Comparison of ENCODE assay signal across 10 cellular contexts in the genomic region with DNA sequence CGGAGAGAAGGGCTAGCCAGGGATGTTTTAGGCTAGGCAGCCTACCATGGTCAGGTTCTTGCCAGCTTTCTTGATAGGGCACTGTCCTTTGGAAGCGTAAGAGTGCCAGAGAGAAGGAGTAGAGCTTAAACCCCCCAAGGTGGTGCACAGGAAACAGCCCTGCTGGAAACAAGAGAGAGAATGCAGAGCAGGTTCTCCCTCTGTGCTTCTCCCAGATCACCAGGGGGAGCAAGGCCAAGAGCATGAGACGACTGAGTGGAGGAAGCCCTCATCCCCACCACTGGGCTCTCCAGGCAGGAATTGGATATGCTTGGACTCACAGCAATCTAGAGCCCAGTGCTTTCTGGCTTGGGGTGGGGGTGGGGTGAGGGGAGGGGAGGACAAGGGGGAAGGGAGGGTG. TPM values are rescaled to one million over a fixed set of nuclear protein-coding genes. Genes with fewer than 3 reads are reported as not detected.
DNase-seq lines count a peak whose midpoint lies in the region; ATAC-seq and TF ChIP-seq lines count a peak whose summit lies in the region.
"Had no signal": no experiment of that assay in that cellular context is flagged by ENCODE, and none has a peak within 500 bp of the region (broad histone marks: within the 10 kb centered on the region; RNA-seq: fewer than 3 reads in every experiment).

No MANE protein-coding gene starts in this region.

- peak overlapping the region in 2 of 3 donors; percentile 25 to 41 for H3K27ac ChIP-seq in thyroid gland
- H3K27ac ChIP-seq in left lung: peak overlapping the region in 1 of 2 donors; percentile 79

- no peak for DNase-seq in activated naive CD4-positive, alpha-beta T cell treated with anti-CD3 and anti-CD28 coated beads for 36 hours
- no peak for DNase-seq in activated naive CD4-positive, alpha-beta T cell (lab: John Stamatoyannopoulos, UW)
- DNase-seq in activated T-helper 2 cell treated with anti-CD3 and anti-CD28 coated beads, Interferon-gamma antibody, Interleukin-2, Interleukin-4, amounts not matched to agents 10 μg/mL and 5 μg/mL and 100 μg/mL, durations not matched to agents 14 hours and 24 hours and 36 hours (ENCODE audit: low spot score): no peak
- DNase-seq in left kidney (ENCODE audit: low read depth, low spot score) (peak; percentile 39), thyroid gland (peak in 1 of 2 donors; percentile 32), left lung (no peak)
- no peak for DNase-seq in NK-92 treated with Interleukin-12 subunit alpha and Interleukin-12 subunit beta, amount 100 ng/mL, for 24 hours (lab: John Stamatoyannopoulos, UW)
- DNase-seq: gastrocnemius medialis, NCI-H2029 had no signal

- H3K27ac Mint-ChIP-seq in activated naive CD4-positive, alpha-beta T cell treated with anti-CD3 and anti-CD28 coated beads for 36 hours: peak overlapping the region; percentile 87
- H3K27ac Mint-ChIP-seq in activated T-helper 2 cell treated with anti-CD3 and anti-CD28 coated beads, Interferon-gamma antibody, Interleukin-2, Interleukin-4, amounts not matched to agents 10 μg/mL and 5 μg/mL and 100 μg/mL, durations not matched to agents 14 hours and 24 hours and 36 hours: peak overlapping the region; percentile 94

- CTCF ChIA-PET in activated naive CD4-positive, alpha-beta T cell treated with anti-CD3 and anti-CD28 coated beads for 36 hours (lab: Charles Lee): interaction anchor here (2.4 kb wide), 1 partner anchor 25 kb away, joined by 13 read pairs; no protein-coding TSS in a partner anchor

- no peak overlapping the region for H3K4me3 Mint-ChIP-seq in activated naive CD4-positive, alpha-beta T cell treated with anti-CD3 and anti-CD28 coated beads for 36 hours
- H3K4me3 Mint-ChIP-seq in activated T-helper 2 cell treated with anti-CD3 and anti-CD28 coated beads, Interferon-gamma antibody, Interleukin-2, Interleukin-4, amounts not matched to agents 10 μg/mL and 5 μg/mL and 100 μg/mL, durations not matched to agents 14 hours and 24 hours and 36 hours (ENCODE audit: low read depth): no peak overlapping the region

- TF ChIP-seq CTCF in thyroid gland (IDR thresholded peaks at IDR 0.05): no peak
- no peak for TF ChIP-seq CTCF in left lung (IDR thresholded peaks at IDR 0.05)

- H3K36me3 Mint-ChIP-seq in activated naive CD4-positive, alpha-beta T cell treated with anti-CD3 and anti-CD28 coated beads for 36 hours (ENCODE audit: low read depth): no peaks in the 10 kb centered on the region
- H3K36me3 Mint-ChIP-seq in activated T-helper 2 cell treated with anti-CD3 and anti-CD28 coated beads, Interferon-gamma antibody, Interleukin-2, Interleukin-4, amounts not matched to agents 10 μg/mL and 5 μg/mL and 100 μg/mL, durations not matched to agents 14 hours and 24 hours and 36 hours (ENCODE audit: low read depth): peaks cover 31% of the 10 kb centered on the region

- intact Hi-C loops in activated naive CD4-positive, alpha-beta T cell treated with anti-CD3 and anti-CD28 coated beads for 36 hours (cut with micrococcal nuclease): no loop called here
- intact Hi-C loops in activated T-helper 2 cell treated with anti-CD3 and anti-CD28 coated beads, Interferon-gamma antibody, Interleukin-2, Interleukin-4, amounts not matched to agents 10 μg/mL and 5 μg/mL and 100 μg/mL, durations not matched to agents 14 hours and 24 hours and 36 hours (cut with micrococcal nuclease): no loop called here
- intact Hi-C loops in thyroid gland (cut with DNase I) (no loop called here), left lung (cut with DNase I) (no loop called here)

- ATAC-seq in HG03521 (IDR thresholded peaks at IDR 0.05; ENCODE audit: unreplicated experiment) (no peak), left lung (no peak)
- ATAC-seq: gastrocnemius medialis had no signal

- H3K9me3 ChIP-seq in thyroid gland (no peaks in the 10 kb centered on the region), left lung (no peaks in the 10 kb centered on the region)
- H3K9me3 ChIP-seq: gastrocnemius medialis had no signal

- peaks cover 50% of the 10 kb centered on the region for H3K4me1 Mint-ChIP-seq in activated naive CD4-positive, alpha-beta T cell treated with anti-CD3 and anti-CD28 coated beads for 36 hours (ENCODE audit: low read depth)
- peaks cover 52% of the 10 kb centered on the region for H3K4me1 Mint-ChIP-seq in activated T-helper 2 cell treated with anti-CD3 and anti-CD28 coated beads, Interferon-gamma antibody, Interleukin-2, Interleukin-4, amounts not matched to agents 10 μg/mL and 5 μg/mL and 100 μg/mL, durations not matched to agents 14 hours and 24 hours and 36 hours (ENCODE audit: low read depth)

- no peaks in the 10 kb centered on the region for H3K36me3 ChIP-seq in thyroid gland
- H3K36me3 ChIP-seq in left lung: peaks cover 0 to 5% of the 10 kb centered on the region in 2 donors
- H3K36me3 ChIP-seq: gastrocnemius medialis had no signal

- H3K4me3 ChIP-seq in thyroid gland (replicated peaks in 1 of 3) (no peak overlapping the region), left lung (no peak overlapping the region)
- H3K4me3 ChIP-seq: gastrocnemius medialis had no signal

- H3K27me3 ChIP-seq in thyroid gland (no peaks in the 10 kb centered on the region), left lung (no peaks in the 10 kb centered on the region)
- H3K27me3 ChIP-seq: gastrocnemius medialis had no signal

- no peaks in the 10 kb centered on the region for H3K27me3 Mint-ChIP-seq in activated naive CD4-positive, alpha-beta T cell treated with anti-CD3 and anti-CD28 coated beads for 36 hours (ENCODE audit: low read depth)
- H3K27me3 Mint-ChIP-seq in activated T-helper 2 cell treated with anti-CD3 and anti-CD28 coated beads, Interferon-gamma antibody, Interleukin-2, Interleukin-4, amounts not matched to agents 10 μg/mL and 5 μg/mL and 100 μg/mL, durations not matched to agents 14 hours and 24 hours and 36 hours (ENCODE audit: low read depth): no peaks in the 10 kb centered on the region

- H3K4me1 ChIP-seq in thyroid gland (peaks cover 38 to 70% of the 10 kb centered on the region in 2 donors), left lung (peaks cover 30 to 70% of the 10 kb centered on the region in 2 donors)

- TF ChIP-seq POLR2A in thyroid gland (IDR thresholded peaks at IDR 0.05): no peak

- 66 to 72% methylated on average over 3 of the region's 3 CpGs for WGBS in thyroid gland, 2 donors

- no peaks in the 10 kb centered on the region for H3K9me3 Mint-ChIP-seq in activated naive CD4-positive, alpha-beta T cell treated with anti-CD3 and anti-CD28 coated beads for 36 hours
- no peaks in the 10 kb centered on the region for H3K9me3 Mint-ChIP-seq in activated T-helper 2 cell treated with anti-CD3 and anti-CD28 coated beads, Interferon-gamma antibody, Interleukin-2, Interleukin-4, amounts not matched to agents 10 μg/mL and 5 μg/mL and 100 μg/mL, durations not matched to agents 14 hours and 24 hours and 36 hours

RNA-seq across cellular contexts. Expression of gene ATP2B4, which starts 49.8 kb away (rescaled TPM):
- 10 to 100 TPM; 17.7 to 19.6 TPM for total RNA-seq in activated naive CD4-positive, alpha-beta T cell treated with anti-CD3 and anti-CD28 coated beads for 36 hours
- 50.3 and 50.8 TPM in 2 replicates for total RNA-seq in activated T-helper 2 cell treated with anti-CD3 and anti-CD28 coated beads, Interferon-gamma antibody, Interleukin-2, Interleukin-4, amounts not matched to agents 10 μg/mL and 5 μg/mL and 100 μg/mL, durations not matched to agents 14 hours and 24 hours and 36 hours
- 10 to 100 TPM; 41.3 to 46.1 (median 42.7) TPM for total RNA-seq in thyroid gland
- total RNA-seq in left lung: 100 to 1,000 TPM; 109 to 128 TPM
